ENCODE assay signal across 19 cellular contexts in genomic region chr6:3665608-3666007, GRCh38.
A peak's percentile ranks its signal among the peaks of the same experiment; 100 is the strongest.
DNase-seq lines count a peak whose midpoint lies in the region; TF ChIP-seq lines count a peak whose summit lies in the region.
"Had no signal": no experiment of that assay in that cellular context is flagged by ENCODE, and none has a peak within 500 bp of the region (broad histone marks: within the 10 kb centered on the region; RNA-seq: fewer than 3 reads in every experiment).

No MANE protein-coding gene starts in this region.

- H3K27ac ChIP-seq in Karpas-422 (ENCODE audit: low read length) (no peak overlapping the region), cingulate gyrus (ENCODE audit: low read depth, low read length) (peak overlapping the region; percentile 83), mesodermal cell (ENCODE audit: low read depth, low read length, severe bottlenecking) (peak overlapping the region; percentile 89), sigmoid colon (peak overlapping the region in 3 of 4 donors; percentile 63 to 76 (median 70))
- H3K27ac ChIP-seq: GM23248, HL-60, vagina had no signal

- no peak for TF ChIP-seq EP300 in sigmoid colon (IDR thresholded peaks at IDR 0.05)

- no peak for TF ChIP-seq CTCF in sigmoid colon (IDR thresholded peaks at IDR 0.05)

- no peaks in the 10 kb centered on the region for H3K36me3 ChIP-seq in Karpas-422 (ENCODE audit: insufficient read depth, low read length)
- no peaks in the 10 kb centered on the region for H3K36me3 ChIP-seq in mesodermal cell (ENCODE audit: control insufficient read depth, insufficient read depth, low read length)
- no peaks in the 10 kb centered on the region for H3K36me3 ChIP-seq in sigmoid colon
- H3K36me3 ChIP-seq: vagina had no signal

- H3K9me3 ChIP-seq in Karpas-422 (ENCODE audit: low read length): no peaks in the 10 kb centered on the region
- H3K9me3 ChIP-seq in mesodermal cell (ENCODE audit: control insufficient read depth, low read length): no peaks in the 10 kb centered on the region
- H3K9me3 ChIP-seq in sigmoid colon: no peaks in the 10 kb centered on the region
- H3K9me3 ChIP-seq: vagina had no signal

- H3K4me3 ChIP-seq in Karpas-422 (ENCODE audit: low read length) (no peak overlapping the region), mesodermal cell (ENCODE audit: extremely low read depth, insufficient read depth, low read length, poor library complexity, severe bottlenecking) (no peak overlapping the region), sigmoid colon (no peak overlapping the region)
- H3K4me3 ChIP-seq: GM23248, vagina had no signal

- DNase-seq in Karpas-422: peak; percentile 27
- no peak for DNase-seq in sigmoid colon
- DNase-seq in NCI-H1092 (lab: John Stamatoyannopoulos, UW): no peak
- no peak for DNase-seq in NCI-H146 (lab: John Stamatoyannopoulos, UW)
- DNase-seq in NCI-H774 (lab: John Stamatoyannopoulos, UW): no peak
- DNase-seq in NOMO-1 treated with dmso at 0.1 percent for 144 hours (lab: John Stamatoyannopoulos, UW; ENCODE audit: unreplicated experiment): no peak
- DNase-seq: activated CD4-positive, alpha-beta T cell treated with anti-CD3 and anti-CD28 coated beads, Interleukin-2, amount 50 U/mL, for 48 hours; activated gamma-delta T cell; activated T-cell treated with anti-CD3 and anti-CD28 coated beads for 4 hours; CD4-positive, CD25-positive, alpha-beta regulatory T cell; foreskin fibroblast; GM23248; kidney; NCI-H526; RPMI8226 had no signal

- H2AFZ ChIP-seq in Karpas-422 (ENCODE audit: low read length): no peak overlapping the region
- H2AFZ ChIP-seq: GM23248 had no signal

- H3K79me2 ChIP-seq in Karpas-422 (ENCODE audit: low read length): no peaks in the 10 kb centered on the region

- 100% methylated on average over 1 of the region's 1 CpG; no CpG with 5 or more reads in 1 of the 2 experiments for WGBS in mesodermal cell (ENCODE audit: insufficient coverage in 2 of 2), 2 experiments
- WGBS in sigmoid colon, 2 donors: 83 to 88% methylated on average over 1 of the region's 1 CpG

- no peaks in the 10 kb centered on the region for H4K20me1 ChIP-seq in Karpas-422 (ENCODE audit: insufficient read depth, low read depth, low read length)

- no peak for TF ChIP-seq POLR2A in sigmoid colon (IDR thresholded peaks at IDR 0.05)

- H3K4me2 ChIP-seq in Karpas-422 (ENCODE audit: low read depth, low read length, poor library complexity, severe bottlenecking): no peak overlapping the region

- no peak overlapping the region for H3K9ac ChIP-seq in Karpas-422 (ENCODE audit: low read length)
- H3K9ac ChIP-seq: GM23248 had no signal

- H3K27me3 ChIP-seq in Karpas-422 (ENCODE audit: low read length) (0 out of 2 replicates have a peak, but pooled peaks cover 2% of the 10 kb centered on the region), sigmoid colon (no peaks in the 10 kb centered on the region)
- H3K27me3 ChIP-seq: vagina had no signal

- no peaks in the 10 kb centered on the region for H3K9me2 ChIP-seq in Karpas-422 (replicated peaks; ENCODE audit: insufficient read depth, low read length)

- intact Hi-C loops in sigmoid colon (cut with DNase I): loop anchor here (5.0 kb wide), 1 partner anchor 208 kb away; the partner anchor contains the start of gene SLC22A23

- no peaks in the 10 kb centered on the region for H3K4me1 ChIP-seq in Karpas-422 (ENCODE audit: low read length)
- peaks cover 20% of the 10 kb centered on the region for H3K4me1 ChIP-seq in mesodermal cell (ENCODE audit: control insufficient read depth, insufficient read depth, low read length, poor library complexity, severe bottlenecking)
- peaks cover 0 to 39% (median 23%) of the 10 kb centered on the region in 4 donors for H3K4me1 ChIP-seq in sigmoid colon
- H3K4me1 ChIP-seq: vagina had no signal
